2 cellular contexts compared by ENCODE assay signal in the genomic region with DNA sequence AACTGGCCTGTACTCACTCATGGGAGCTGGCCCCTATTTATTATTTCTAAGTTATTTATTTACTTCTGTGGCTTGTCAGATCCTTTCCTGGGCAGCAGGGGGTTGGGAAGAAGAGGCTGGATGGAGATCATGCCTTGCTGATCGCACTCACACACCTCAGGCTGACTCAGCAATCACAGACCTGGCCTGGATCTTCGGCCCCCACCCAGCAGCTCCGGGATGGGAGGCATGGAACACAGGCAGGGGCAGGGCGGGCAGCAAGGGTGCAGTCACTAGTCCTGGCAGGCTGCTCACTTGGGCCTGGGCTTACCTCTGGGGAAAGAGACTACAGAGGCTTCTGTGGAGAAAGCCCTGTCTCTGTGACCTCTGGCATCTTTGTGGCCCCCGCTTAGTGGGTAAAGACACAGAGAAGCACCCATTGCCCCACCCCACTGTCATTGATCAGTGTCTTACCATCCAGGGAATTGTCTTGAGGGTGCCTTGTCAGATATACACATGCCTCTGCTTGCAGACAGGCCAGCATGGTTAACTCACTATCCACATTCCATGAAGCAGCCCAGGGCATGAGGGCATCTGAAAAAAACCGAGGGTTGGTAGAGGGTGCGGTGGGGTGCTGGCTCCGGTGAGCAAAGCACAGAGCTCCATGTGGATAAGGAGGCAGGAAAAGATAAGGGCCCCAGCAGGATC.
TF ChIP-seq lines count a peak whose summit lies in the region.

No MANE protein-coding gene starts in this region.

TF ChIP-seq in HCT116, 20 proteins besides CTCF, POLR2A, EP300 and RAD21:
- TF ChIP-seq SRF (IDR thresholded peaks at IDR 0.05; ENCODE audit: low read depth) (no peak), POLR2AphosphoS5 (IDR thresholded peaks at IDR 0.05; ENCODE audit: low read depth, low read length) (peak; percentile 14; the same call in 1 of the 2 replicates)

TF ChIP-seq in K562, 482 proteins besides CTCF, POLR2A, EP300 and RAD21:
- TF ChIP-seq C11orf30 (IDR thresholded peaks at IDR 0.05; ENCODE audit: low read depth) = peak; percentile 24; the same call in 1 of the 2 replicates
- TF ChIP-seq ZNF316 (IDR thresholded peaks at IDR 0.05) = peak; percentile 44
- TF ChIP-seq ZNF347 (CRISPR knock-in tag; IDR thresholded peaks at IDR 0.05; ENCODE audit: low read depth) = no peak
